ENCODE assay signal across 11 cellular contexts in the genomic region with DNA sequence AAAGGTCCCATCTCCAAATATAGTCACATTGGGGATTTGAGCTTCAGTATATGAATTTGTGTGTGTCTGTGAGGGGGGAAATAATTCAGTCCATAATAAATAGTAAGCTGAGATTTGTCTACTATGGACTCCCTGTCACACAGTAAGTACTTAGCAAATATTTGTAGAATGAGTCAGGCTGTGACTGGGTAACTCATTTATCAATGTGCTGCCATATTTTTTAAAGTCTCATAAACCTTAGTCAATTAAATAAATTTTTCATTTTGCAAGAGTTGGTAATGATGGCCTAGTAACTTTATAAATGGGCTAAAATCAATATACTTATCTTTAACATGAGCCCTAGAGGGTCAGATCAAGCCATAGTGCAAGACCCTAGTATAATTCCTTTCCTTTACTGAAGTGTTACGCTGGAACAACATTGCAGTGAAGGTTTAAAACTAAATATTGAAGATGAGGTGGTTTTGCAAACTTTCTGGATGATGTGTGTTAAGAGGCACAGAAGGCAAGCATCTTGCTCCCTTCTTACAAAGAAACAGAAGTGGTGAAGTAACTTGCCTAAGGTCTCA.
DNase-seq lines count a peak whose midpoint lies in the region; ATAC-seq and TF ChIP-seq lines count a peak whose summit lies in the region.
"Had no signal": no experiment of that assay in that cellular context is flagged by ENCODE, and none has a peak within 500 bp of the region (broad histone marks: within the 10 kb centered on the region; RNA-seq: fewer than 3 reads in every experiment).

No MANE protein-coding gene starts in this region.

- WGBS in IMR-90 (ENCODE audit: extremely low coverage in 2 of 2, insufficient read length in 1 of 2), 2 experiments, result no CpG with 5 or more reads among the region's 1 CpG
- whole genome bisulfite sequencing in heart right ventricle, 2 donors, result 0% methylated on average over 1 of the region's 1 CpG

- H2BK15ac ChIP-seq in IMR-90 (ENCODE audit: low read depth, low read length), result peak overlapping the region; percentile 27; the same call in 1 of the 3 replicates

- dilution Hi-C loops in IMR-90 (cut with HindIII; ENCODE audit: low sequenced_read_pairs, unreplicated experiment), result no loop called here

- H3K36me3 ChIP-seq in IMR-90 (ENCODE audit: control insufficient read depth, insufficient read depth, low read length) (no peaks in the 10 kb centered on the region), heart right ventricle (no peaks in the 10 kb centered on the region), ascending aorta (no peaks in the 10 kb centered on the region), uterus (no peaks in the 10 kb centered on the region)

- no peak overlapping the region for H2AK9ac ChIP-seq in IMR-90 (replicated peaks; ENCODE audit: low read depth, low read length, poor library complexity)

- POLR2A ChIA-PET in IMR-90 (lab: Charles Lee; ENCODE audit: unreplicated experiment), result no interaction called here
- POLR2A ChIA-PET in activated CD8-positive, alpha-beta T cell treated with anti-CD3 and anti-CD28 coated beads, Interleukin-2, amount 10 ng/mL, durations not matched to agents 7 days and 5 days (lab: Charles Lee), result no interaction called here

- H4K20me1 ChIP-seq in IMR-90 (ENCODE audit: insufficient read depth, low read length), result no peaks in the 10 kb centered on the region

- no peak overlapping the region for H3K4me2 ChIP-seq in IMR-90 (ENCODE audit: low read depth, low read length)

- H3K4me3 Mint-ChIP-seq in activated CD8-positive, alpha-beta T cell treated with anti-CD3 and anti-CD28 coated beads, Interleukin-2, amount 10 ng/mL, durations not matched to agents 7 days and 5 days, result no peak overlapping the region
- H3K4me3 Mint-ChIP-seq in activated naive CD4-positive, alpha-beta T cell treated with anti-CD3 and anti-CD28 coated beads, Interleukin-2, amount 10 ng/mL, durations not matched to agents 7 days and 5 days, result no peak overlapping the region

- H3K18ac ChIP-seq in IMR-90 (ENCODE audit: low read depth, low read length), result peak overlapping the region; percentile 5; the same call in 1 of the 2 replicates

- CTCF ChIA-PET in IMR-90 (lab: Yijun Ruan, JAX), result interaction anchor here (0.6 kb wide), 1 partner anchor 10 kb away, joined by 5 read pairs; no protein-coding TSS in a partner anchor
- CTCF ChIA-PET in activated CD8-positive, alpha-beta T cell treated with anti-CD3 and anti-CD28 coated beads, Interleukin-2, amount 10 ng/mL, durations not matched to agents 7 days and 5 days (lab: Charles Lee), result interaction anchor here (1.1 to 2.3 kb wide), 3 partner anchors 17 to 592 kb away, joined by 3 to 9 read pairs (median 3); no protein-coding TSS in a partner anchor
- CTCF ChIA-PET in activated naive CD4-positive, alpha-beta T cell treated with anti-CD3 and anti-CD28 coated beads, Interleukin-2, amount 10 ng/mL, durations not matched to agents 7 days and 5 days (lab: Charles Lee), result no interaction called here

- H3K4me3 ChIP-seq in IMR-90 (ENCODE audit: insufficient read depth, low read depth, low read length), result no peak overlapping the region
- no peak overlapping the region for H3K4me3 ChIP-seq in heart right ventricle
- H3K4me3 ChIP-seq in ascending aorta, result no peak overlapping the region
- no peak overlapping the region for H3K4me3 ChIP-seq in uterus

- peaks cover 17% of the 10 kb centered on the region for H3K4me1 Mint-ChIP-seq in activated CD8-positive, alpha-beta T cell treated with anti-CD3 and anti-CD28 coated beads, Interleukin-2, amount 10 ng/mL, durations not matched to agents 7 days and 5 days (ENCODE audit: low read depth)
- peaks cover 10% of the 10 kb centered on the region for H3K4me1 Mint-ChIP-seq in activated naive CD4-positive, alpha-beta T cell treated with anti-CD3 and anti-CD28 coated beads, Interleukin-2, amount 10 ng/mL, durations not matched to agents 7 days and 5 days

- peak overlapping the region; percentile 53 for H2BK20ac ChIP-seq in IMR-90 (ENCODE audit: low read depth, low read length)

- no peaks in the 10 kb centered on the region for H3K9me3 Mint-ChIP-seq in activated CD8-positive, alpha-beta T cell treated with anti-CD3 and anti-CD28 coated beads, Interleukin-2, amount 10 ng/mL, durations not matched to agents 7 days and 5 days (ENCODE audit: insufficient read depth)
- H3K9me3 Mint-ChIP-seq in activated naive CD4-positive, alpha-beta T cell treated with anti-CD3 and anti-CD28 coated beads, Interleukin-2, amount 10 ng/mL, durations not matched to agents 7 days and 5 days, result no peaks in the 10 kb centered on the region

- no peak overlapping the region for H2AFZ ChIP-seq in IMR-90 (replicated peaks; ENCODE audit: low read length, poor library complexity)

- H2BK5ac ChIP-seq in IMR-90 (ENCODE audit: low read depth, low read length, poor library complexity, severe bottlenecking), result no peak overlapping the region

- no peaks in the 10 kb centered on the region for H3K79me1 ChIP-seq in IMR-90 (ENCODE audit: low read depth in 1 of 2, low read length in 2 of 2)

- H3K27ac ChIP-seq in IMR-90 (ENCODE audit: insufficient read depth, low read length) (no peak overlapping the region), heart right ventricle (no peak overlapping the region), ascending aorta (no peak overlapping the region), uterus (no peak overlapping the region)

- ATAC-seq in IMR-90 (ENCODE audit: low read depth) (peak; percentile 58), left lobe of liver (peak; percentile 70), heart right ventricle (no peak)
- ATAC-seq in activated CD8-positive, alpha-beta T cell treated with anti-CD3 and anti-CD28 coated beads, Interleukin-2, amount 10 ng/mL, durations not matched to agents 7 days and 5 days, result no peak

- TF ChIP-seq POLR2A in IMR-90 (IDR thresholded peaks at IDR 0.05; ENCODE audit: low read depth, low read length), result no peak
- no peak for TF ChIP-seq POLR2A in uterus (IDR thresholded peaks at IDR 0.05)

- H3K4ac ChIP-seq in IMR-90 (ENCODE audit: low read depth, low read length), result no peak overlapping the region

- BruUV-seq in IMR-90 (replicated peaks; lab: Mats Ljungman, UMichigan), result no TSS peak

- TF ChIP-seq CTCF in IMR-90 (conservative IDR thresholded peaks at IDR 0.05; ENCODE audit: low read depth, low read length) (no peak), heart right ventricle (IDR thresholded peaks at IDR 0.05) (no peak), ascending aorta (IDR thresholded peaks at IDR 0.05) (no peak), uterus (IDR thresholded peaks at IDR 0.05) (no peak)

- no peak overlapping the region for H4K5ac ChIP-seq in IMR-90 (ENCODE audit: low read depth, low read length)

- no peaks in the 10 kb centered on the region for H3K9me1 ChIP-seq in IMR-90 (ENCODE audit: insufficient read depth, low read length)

- H3K36me3 Mint-ChIP-seq in activated CD8-positive, alpha-beta T cell treated with anti-CD3 and anti-CD28 coated beads, Interleukin-2, amount 10 ng/mL, durations not matched to agents 7 days and 5 days (ENCODE audit: low read depth), result no peaks in the 10 kb centered on the region
- H3K36me3 Mint-ChIP-seq in activated naive CD4-positive, alpha-beta T cell treated with anti-CD3 and anti-CD28 coated beads, Interleukin-2, amount 10 ng/mL, durations not matched to agents 7 days and 5 days, result no peaks in the 10 kb centered on the region

- H3K14ac ChIP-seq in IMR-90 (replicated peaks; ENCODE audit: low read depth, low read length), result no peak overlapping the region

- no peak overlapping the region for H3K56ac ChIP-seq in IMR-90 (ENCODE audit: extremely low read depth, insufficient read depth, low read length)

- H3K9ac ChIP-seq in IMR-90 (ENCODE audit: low read depth, low read length), result no peak overlapping the region

- in situ Hi-C loops in ACHN (cut with HindIII; ENCODE audit: low pct_ligation_motif_present, low pct_unique_long_range_greater_than_20kb, low sequenced_read_pairs), result no loop called here
- in situ Hi-C loops in IMR-90 (cut with MboI; ENCODE audit: low sequenced_read_pairs), result no loop called here

- H3K27ac Mint-ChIP-seq in activated CD8-positive, alpha-beta T cell treated with anti-CD3 and anti-CD28 coated beads, Interleukin-2, amount 10 ng/mL, durations not matched to agents 7 days and 5 days, result peak overlapping the region; percentile 7
- H3K27ac Mint-ChIP-seq in activated naive CD4-positive, alpha-beta T cell treated with anti-CD3 and anti-CD28 coated beads, Interleukin-2, amount 10 ng/mL, durations not matched to agents 7 days and 5 days, result no peak overlapping the region

- no peak for TF ChIP-seq RAD21 in IMR-90 (IDR thresholded peaks at IDR 0.05; ENCODE audit: low read length)

- H4K91ac ChIP-seq in IMR-90 (ENCODE audit: insufficient read depth, low read depth, low read length), result no peak overlapping the region

- 0 out of 2 replicates have a peak overlapping the region, but pooled peaks have one; percentile 19 for H3K23ac ChIP-seq in IMR-90 (ENCODE audit: low read depth, low read length)

- no peaks in the 10 kb centered on the region for H3K9me3 ChIP-seq in IMR-90 (ENCODE audit: control insufficient read depth, insufficient read depth, low read length)
- peaks cover 0 to 6% (median 0%) of the 10 kb centered on the region in 11 donors for H3K9me3 ChIP-seq in heart right ventricle
- H3K9me3 ChIP-seq in ascending aorta, result no peaks in the 10 kb centered on the region
- no peaks in the 10 kb centered on the region for H3K9me3 ChIP-seq in uterus

- H3K27me3 ChIP-seq in IMR-90 (ENCODE audit: control insufficient read depth, insufficient read depth, low read length) (no peaks in the 10 kb centered on the region), heart right ventricle (no peaks in the 10 kb centered on the region), ascending aorta (no peaks in the 10 kb centered on the region), uterus (no peaks in the 10 kb centered on the region)

- H3K4me1 ChIP-seq in IMR-90 (ENCODE audit: control insufficient read depth, insufficient read depth, low read length) (peaks cover 4% of the 10 kb centered on the region), heart right ventricle (peaks cover 0 to 20% (median 0%) of the 10 kb centered on the region in 9 donors), ascending aorta (no peaks in the 10 kb centered on the region), uterus (no peaks in the 10 kb centered on the region)

- peak overlapping the region; percentile 51; the same call in 1 of the 2 replicates for H2BK120ac ChIP-seq in IMR-90 (ENCODE audit: low read depth, low read length)

- DNase-seq in ACHN (peak; percentile 68), IMR-90 (peak; percentile 54), left lobe of liver (ENCODE audit: low spot score) (no peak), heart right ventricle (no peak), ascending aorta (ENCODE audit: low spot score in 2 of 2) (no peak), uterus (no peak)
- no peak for DNase-seq in activated CD8-positive, alpha-beta T cell treated with anti-CD3 and anti-CD28 coated beads, Interleukin-2, amount 10 ng/mL, durations not matched to agents 7 days and 5 days
- no peak for DNase-seq in activated naive CD4-positive, alpha-beta T cell treated with anti-CD3 and anti-CD28 coated beads, Interleukin-2, amount 10 ng/mL, durations not matched to agents 7 days and 5 days
- DNase-seq: activated CD4-positive, alpha-beta T cell treated with anti-CD3 and anti-CD28 coated beads for 4 hours; central memory CD4-positive, alpha-beta T cell; NCI-H510A treated with DMSO at 0.1 percent for 48 hours had no signal

- peak overlapping the region; percentile 25; the same call in 1 of the 2 replicates for H2AK5ac ChIP-seq in IMR-90 (ENCODE audit: low read depth, low read length)

- intact Hi-C loops in IMR-90 (cut with micrococcal nuclease), result no loop called here
- intact Hi-C loops in heart right ventricle (cut with DNase I), result no loop called here
- intact Hi-C loops in ascending aorta (cut with DNase I), result no loop called here
- intact Hi-C loops in uterus (cut with DNase I; ENCODE audit: low total_unique reads), result no loop called here

- no peak overlapping the region; a peak in 1 of 4 replicates for H4K8ac ChIP-seq in IMR-90 (ENCODE audit: low read depth in 2 of 2, low read length in 2 of 2)

- peaks cover 8% of the 10 kb centered on the region for H3K27me3 Mint-ChIP-seq in activated CD8-positive, alpha-beta T cell treated with anti-CD3 and anti-CD28 coated beads, Interleukin-2, amount 10 ng/mL, durations not matched to agents 7 days and 5 days (ENCODE audit: low read depth)
- H3K27me3 Mint-ChIP-seq in activated naive CD4-positive, alpha-beta T cell treated with anti-CD3 and anti-CD28 coated beads, Interleukin-2, amount 10 ng/mL, durations not matched to agents 7 days and 5 days, result peaks cover under 1% of the 10 kb centered on the region

Comparison
In these comparisons a context has a peak if more than half of its experiments do, and no peak if none do; other contexts are left out.
1. DNase-seq: peak in ACHN (single experiment) and IMR-90 (single experiment); none in activated CD8-positive, alpha-beta T cell treated with anti-CD3 and anti-CD28 coated beads, Interleukin-2, amount 10 ng/mL, durations not matched to agents 7 days and 5 days (single experiment), left lobe of liver (single experiment), activated naive CD4-positive, alpha-beta T cell treated with anti-CD3 and anti-CD28 coated beads, Interleukin-2, amount 10 ng/mL, durations not matched to agents 7 days and 5 days (single experiment), heart right ventricle (0 of 2), ascending aorta (0 of 2) and uterus (0 of 2).
2. ATAC-seq: peak in IMR-90 (single experiment) and left lobe of liver (single experiment); none in activated CD8-positive, alpha-beta T cell treated with anti-CD3 and anti-CD28 coated beads, Interleukin-2, amount 10 ng/mL, durations not matched to agents 7 days and 5 days (single experiment) and heart right ventricle (0 of 8).